Comparison of ENCODE assay signal across 15 cellular contexts in genomic region chr5:37816883-37817282, GRCh38. TPM values are rescaled to one million over a fixed set of nuclear protein-coding genes. Genes with fewer than 3 reads are reported as not detected.
A peak's percentile ranks its signal among the peaks of the same experiment; 100 is the strongest.
DNase-seq lines count a peak whose midpoint lies in the region; ATAC-seq and TF ChIP-seq lines count a peak whose summit lies in the region.
"Had no signal": no experiment of that assay in that cellular context is flagged by ENCODE, and none has a peak within 500 bp of the region (broad histone marks: within the 10 kb centered on the region; RNA-seq: fewer than 3 reads in every experiment).

No MANE protein-coding gene starts in this region.

- H4K20me1 ChIP-seq in GM23248 (ENCODE audit: insufficient read depth) (no peaks in the 10 kb centered on the region), osteoblast (ENCODE audit: insufficient read depth, low read length) (no peaks in the 10 kb centered on the region)

- no peaks in the 10 kb centered on the region for H3K27me3 ChIP-seq in GM23248 (replicated peaks; ENCODE audit: insufficient read depth)
- H3K27me3 ChIP-seq in osteoblast (ENCODE audit: insufficient read depth, low read length): no peaks in the 10 kb centered on the region
- no peaks in the 10 kb centered on the region for H3K27me3 ChIP-seq in ascending aorta
- H3K27me3 ChIP-seq in heart left ventricle: peaks cover 0 to 5% (median 0%) of the 10 kb centered on the region in 9 donors
- H3K27me3 ChIP-seq: testis had no signal

- no peak overlapping the region for H3K4me2 ChIP-seq in GM23248 (ENCODE audit: unreplicated experiment)
- H3K4me2 ChIP-seq in osteoblast (ENCODE audit: insufficient read depth, low read length): no peak overlapping the region

- 0 out of 2 replicates have a peak overlapping the region, but pooled peaks have one; percentile 7 for H3K9ac ChIP-seq in GM23248

- H3K79me2 ChIP-seq in GM23248 (ENCODE audit: insufficient read depth) (peaks cover 60% of the 10 kb centered on the region), osteoblast (ENCODE audit: insufficient read depth, low read length) (peaks cover 38% of the 10 kb centered on the region)

- H3F3A ChIP-seq in GM23248 (ENCODE audit: insufficient read depth): peaks cover 40% of the 10 kb centered on the region

- H2AFZ ChIP-seq in GM23248 (no peak overlapping the region), osteoblast (ENCODE audit: low read length) (no peak overlapping the region)

- DNase-seq in GM23248 (peak; percentile 56), SHP77 treated with DMSO at 0.1 percent for 48 hours (lab: John Stamatoyannopoulos, UW) (peak; percentile 73), foreskin melanocyte (peak; percentile 86), osteoblast (ENCODE audit: insufficient read length, low spot score, missing footprints) (no peak), ascending aorta (ENCODE audit: low spot score in 2 of 2) (no peak), heart left ventricle (no peak)
- DNase-seq in activated T-cell treated with anti-CD3 and anti-CD28 coated beads, Interleukin-2, amount 50 U/mL, for 1 hour: no peak
- DNase-seq: activated CD8-positive, alpha-beta T cell treated with anti-CD3 and anti-CD28 coated beads for 36 hours; activated effector memory CD4-positive, alpha-beta T cell treated with Interleukin-2 at 50 U/mL for 16 hours; left ventricle myocardium inferior; NCI-H1048; T1000; testis had no signal

- ATAC-seq in heart left ventricle (no peak), HG03521 (IDR thresholded peaks at IDR 0.05; ENCODE audit: unreplicated experiment) (no peak)
- ATAC-seq: activated CD8-positive, alpha-beta T cell treated with anti-CD3 and anti-CD28 coated beads for 36 hours had no signal

- H3K27ac ChIP-seq in GM23248 (peak overlapping the region; percentile 52), osteoblast (ENCODE audit: low read depth, low read length) (peak overlapping the region; percentile 60), ascending aorta (no peak overlapping the region), heart left ventricle (peak overlapping the region in 1 of 12 donors; percentile 24)
- H3K27ac ChIP-seq: left ventricle myocardium inferior, testis had no signal

- 61 to 63% methylated on average over 3 of the region's 3 CpGs for WGBS in GM23248 (ENCODE audit: low coverage in 1 of 2, low lambda C conversion rate in 2 of 2, missing lambda C conversion rate in 2 of 2), 2 experiments
- 52 to 64% (median 55%) methylated on average over 3 of the region's 3 CpGs for WGBS in heart left ventricle, 4 donors

- H3K9me3 ChIP-seq in GM23248 (ENCODE audit: low read depth): no peaks in the 10 kb centered on the region
- no peaks in the 10 kb centered on the region for H3K9me3 ChIP-seq in osteoblast (ENCODE audit: low read depth, low read length)
- H3K9me3 ChIP-seq in ascending aorta: no peaks in the 10 kb centered on the region
- no peaks in the 10 kb centered on the region for H3K9me3 ChIP-seq in heart left ventricle
- H3K9me3 ChIP-seq: left ventricle myocardium inferior, testis had no signal

- TF ChIP-seq CTCF in osteoblast (IDR thresholded peaks at IDR 0.05; ENCODE audit: extremely low read depth, low read depth, low read length) (no peak), ascending aorta (IDR thresholded peaks at IDR 0.05) (no peak), heart left ventricle (IDR thresholded peaks at IDR 0.05) (no peak)

- H3K4me3 ChIP-seq in GM23248: no peak overlapping the region
- H3K4me3 ChIP-seq in osteoblast (ENCODE audit: insufficient read depth, low read length): no peak overlapping the region
- H3K4me3 ChIP-seq in ascending aorta: no peak overlapping the region
- no peak overlapping the region for H3K4me3 ChIP-seq in heart left ventricle
- H3K4me3 ChIP-seq: left ventricle myocardium inferior, testis had no signal

- H3K4me1 ChIP-seq in GM23248 (ENCODE audit: insufficient read depth): peaks cover 11% of the 10 kb centered on the region
- peaks cover 9% of the 10 kb centered on the region for H3K4me1 ChIP-seq in osteoblast (ENCODE audit: insufficient read depth, low read length)
- H3K4me1 ChIP-seq in ascending aorta: no peaks in the 10 kb centered on the region
- no peaks in the 10 kb centered on the region for H3K4me1 ChIP-seq in heart left ventricle
- H3K4me1 ChIP-seq: left ventricle myocardium inferior, testis had no signal

- TF ChIP-seq POLR2A in heart left ventricle (IDR thresholded peaks at IDR 0.05): no peak

- intact Hi-C loops in ascending aorta (cut with DNase I): no loop called here
- intact Hi-C loops in heart left ventricle (cut with DNase I): no loop called here

- H3K36me3 ChIP-seq in GM23248 (ENCODE audit: low read depth) (peaks cover 51% of the 10 kb centered on the region), osteoblast (ENCODE audit: insufficient read depth, low read length) (peaks cover 53% of the 10 kb centered on the region), ascending aorta (no peaks in the 10 kb centered on the region), heart left ventricle (no peaks in the 10 kb centered on the region)
- H3K36me3 ChIP-seq: left ventricle myocardium inferior had no signal

- in situ Hi-C loops in GM23248 (cut with MboI): no loop called here

- no peaks in the 10 kb centered on the region for H3K9me2 ChIP-seq in GM23248 (ENCODE audit: insufficient read depth)

RNA-seq across cellular contexts. Expression of gene GDNF, which starts 23.0 kb away (rescaled TPM):
- total RNA-seq in GM23248 (2014; rRNA removed; shearing (Covaris generic)): 2.9 and 3.7 TPM in 2 replicates
- polyA plus RNA-seq in GM23248 (2016; fragmentation: Nextera tagmentation; extraction: Ambion mirVana) (1.5 and 1.7 TPM in 2 replicates), heart left ventricle (under 1 TPM in 1 of 2 donors, not detected in 1; 0.03 TPM)
- total RNA-seq in osteoblast (5.0 and 6.2 TPM in 2 replicates), ascending aorta (not detected), heart left ventricle (under 1 TPM in 6 of 9 donors, not detected in 3; 0.07 to 0.36 (median 0.10) TPM)
- total RNA-seq: activated CD8-positive, alpha-beta T cell treated with anti-CD3 and anti-CD28 coated beads for 36 hours; NCI-H460 had no signal

Comparison
In these comparisons a context has a peak if more than half of its experiments do, and no peak if none do; other contexts are left out.
1. DNase-seq: peak in GM23248 (single experiment), SHP77 treated with DMSO at 0.1 percent for 48 hours (single experiment) and foreskin melanocyte (single experiment); none in osteoblast (single experiment), activated T-cell treated with anti-CD3 and anti-CD28 coated beads, Interleukin-2, amount 50 U/mL, for 1 hour (single experiment), ascending aorta (0 of 2) and heart left ventricle (0 of 5).
2. H3K27ac ChIP-seq: peak in GM23248 (single experiment) and osteoblast (single experiment); none in ascending aorta (0 of 2).